ENCODE assay signal across 19 cellular contexts in the genomic region with DNA sequence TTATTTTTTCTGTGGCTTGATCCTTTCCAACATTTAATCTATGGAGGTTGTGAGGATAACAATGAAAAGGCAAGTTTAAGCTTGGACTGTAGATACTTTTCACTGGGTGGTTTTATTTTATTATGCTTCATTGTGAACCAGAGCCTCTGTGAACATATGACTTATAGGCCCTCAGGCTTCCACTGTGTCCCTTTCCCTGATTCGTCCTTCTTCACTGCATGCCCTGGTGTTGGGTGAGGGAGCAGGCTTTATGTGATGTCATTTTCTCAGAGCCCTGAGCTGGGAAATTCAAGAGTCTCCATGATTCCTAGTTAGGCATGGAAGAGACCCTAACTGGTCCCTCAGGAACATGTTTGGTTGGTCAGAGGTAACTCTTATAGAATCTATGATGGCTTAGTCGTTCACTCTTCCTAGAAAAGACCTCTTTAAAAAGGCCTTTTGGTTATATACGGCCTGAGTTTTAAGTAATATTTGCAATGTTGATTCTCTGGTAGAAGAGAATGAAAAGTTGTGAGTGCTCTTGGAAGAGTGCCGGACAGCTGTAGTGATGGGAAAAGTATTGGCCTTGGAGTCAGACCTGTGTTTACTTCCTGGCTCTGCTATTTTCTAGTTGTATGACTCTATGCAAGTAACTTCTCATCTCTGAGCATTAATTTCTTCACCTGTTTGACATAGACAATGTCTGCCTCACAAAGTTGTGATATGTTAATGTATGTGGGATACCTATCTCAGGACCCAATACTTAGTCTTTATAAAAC.
DNase-seq lines count a peak whose midpoint lies in the region; ATAC-seq and TF ChIP-seq lines count a peak whose summit lies in the region.
"Had no signal": no experiment of that assay in that cellular context is flagged by ENCODE, and none has a peak within 500 bp of the region (broad histone marks: within the 10 kb centered on the region; RNA-seq: fewer than 3 reads in every experiment).

No MANE protein-coding gene starts in this region.

- H3K27me3 ChIP-seq in mammary epithelial cell (ENCODE audit: insufficient read depth, low read length) (no peaks in the 10 kb centered on the region), tibial artery (no peaks in the 10 kb centered on the region), SJCRH30 (no peaks in the 10 kb centered on the region)
- H3K27me3 ChIP-seq: heart left ventricle, stomach, vagina had no signal

- intact Hi-C loops in mammary epithelial cell (cut with micrococcal nuclease), result no loop called here
- intact Hi-C loops in MCF 10A (cut with micrococcal nuclease), result no loop called here
- intact Hi-C loops in tibial artery (cut with DNase I; ENCODE audit: low total_unique reads), result no loop called here

- CTCF ChIA-PET in mammary epithelial cell (lab: Charles Lee; ENCODE audit: low non-redundant PET) (no interaction called here), MCF 10A (lab: Yijun Ruan, JAX) (interaction anchor here (0.6 to 0.7 kb wide), 2 partner anchors 18 to 580 kb away, joined by 3 read pairs; no protein-coding TSS in a partner anchor)

- H3K27me3 Mint-ChIP-seq in MCF 10A (ENCODE audit: insufficient read depth, unreplicated experiment) (no peaks in the 10 kb centered on the region), naive B cell (no peaks in the 10 kb centered on the region)
- H3K27me3 Mint-ChIP-seq in activated naive CD8-positive, alpha-beta T cell, result no peaks in the 10 kb centered on the region

- peaks cover 48% of the 10 kb centered on the region for H3K4me1 ChIP-seq in mammary epithelial cell (ENCODE audit: insufficient read depth, low read length)
- H3K4me1 ChIP-seq in tibial artery, result peaks cover 0 to 97% (median 41%) of the 10 kb centered on the region in 4 donors
- no peaks in the 10 kb centered on the region for H3K4me1 ChIP-seq in SJCRH30

- ATAC-seq in naive B cell (ENCODE audit: low read depth in 2 of 2), result no peak
- no peak for ATAC-seq in HG02588 (IDR thresholded peaks at IDR 0.05; ENCODE audit: unreplicated experiment)
- ATAC-seq: GM12878, heart left ventricle had no signal

- BruUV-seq in mammary epithelial cell (replicated peaks; lab: Mats Ljungman, UMichigan) (no TSS peak), MCF 10A (replicated peaks; lab: Mats Ljungman, UMichigan) (no TSS peak)

- no peaks in the 10 kb centered on the region for H4K20me1 ChIP-seq in mammary epithelial cell (ENCODE audit: insufficient read depth, low read length)

- WGBS in mammary epithelial cell (ENCODE audit: low coverage, missing lambda C conversion rate), result 79% methylated on average over 4 of the region's 4 CpGs

- no peak overlapping the region for H3K27ac Mint-ChIP-seq in MCF 10A (ENCODE audit: low read depth, unreplicated experiment)
- H3K27ac Mint-ChIP-seq in activated naive CD8-positive, alpha-beta T cell, result peak overlapping the region; percentile 89
- peak overlapping the region in 4 of 6 donors; percentile 3 to 76 (median 34) for H3K27ac Mint-ChIP-seq in naive B cell

- H3K9me3 Mint-ChIP-seq in MCF 10A (ENCODE audit: unreplicated experiment), result no peaks in the 10 kb centered on the region
- peaks cover 5% of the 10 kb centered on the region for H3K9me3 Mint-ChIP-seq in activated naive CD8-positive, alpha-beta T cell (ENCODE audit: low read depth)
- peaks cover 0 to 2% (median 0%) of the 10 kb centered on the region in 7 donors for H3K9me3 Mint-ChIP-seq in naive B cell

- H3K4me3 Mint-ChIP-seq in MCF 10A (ENCODE audit: unreplicated experiment) (no peak overlapping the region), naive B cell (peak overlapping the region in 1 of 8 donors; percentile 45)
- H3K4me3 Mint-ChIP-seq in activated naive CD8-positive, alpha-beta T cell, result peak overlapping the region; percentile 60

- H3K4me1 Mint-ChIP-seq in MCF 10A (ENCODE audit: insufficient read depth, unreplicated experiment) (peaks cover 13% of the 10 kb centered on the region), naive B cell (peaks cover 40 to 59% (median 48%) of the 10 kb centered on the region in 3 donors)
- H3K4me1 Mint-ChIP-seq in activated naive CD8-positive, alpha-beta T cell (ENCODE audit: low read depth), result peaks cover 54% of the 10 kb centered on the region

- H3K79me2 ChIP-seq in mammary epithelial cell (ENCODE audit: insufficient read depth, low read length), result peaks cover 14% of the 10 kb centered on the region

- H3K4me3 ChIP-seq in mammary epithelial cell (replicated peaks in 1 of 3; ENCODE audit: insufficient read depth in 1 of 3, low read depth in 2 of 3, low read length in 3 of 3) (no peak overlapping the region), tibial artery (no peak overlapping the region), SJCRH30 (no peak overlapping the region)
- H3K4me3 ChIP-seq: GM12878, heart left ventricle, stomach, vagina had no signal

- no peak overlapping the region for H3K9ac ChIP-seq in mammary epithelial cell (ENCODE audit: insufficient read depth, low read length)

- no peaks in the 10 kb centered on the region for H3K36me3 ChIP-seq in mammary epithelial cell (ENCODE audit: insufficient read depth, low read length)
- no peaks in the 10 kb centered on the region for H3K36me3 ChIP-seq in tibial artery
- H3K36me3 ChIP-seq in SJCRH30, result no peaks in the 10 kb centered on the region
- H3K36me3 ChIP-seq: heart left ventricle, vagina had no signal

- TF ChIP-seq CTCF in mammary epithelial cell (conservative IDR thresholded peaks at IDR 0.05 in 1 of 2, IDR thresholded peaks at IDR 0.05 in 1 of 2; ENCODE audit: extremely low read depth in 1 of 2, insufficient read depth in 1 of 2, low read depth in 1 of 2, low read length in 2 of 2) (no peak), MCF 10A (IDR thresholded peaks at IDR 0.05; ENCODE audit: unreplicated experiment) (no peak), tibial artery (IDR thresholded peaks at IDR 0.05) (no peak)

- peak overlapping the region; percentile 35 for H3K27ac ChIP-seq in mammary epithelial cell (ENCODE audit: insufficient read depth, low read depth, low read length)
- H3K27ac ChIP-seq in tibial artery, result peak overlapping the region; percentile 65 to 67
- H3K27ac ChIP-seq in SJCRH30, result no peak overlapping the region
- H3K27ac ChIP-seq: vagina had no signal

- DNase-seq in mammary epithelial cell (peak; percentile 54), MCF 10A (ENCODE audit: unreplicated experiment) (no peak), naive B cell (no peak), tibial artery (no peak), SJCRH30 (no peak), cerebellum (ENCODE audit: low spot score) (no peak)
- DNase-seq: Calu3, erythroblast, H7, kidney, NCI-H1436 treated with DMSO at 0.1 percent for 48 hours, NCI-H345, posterior cingulate gyrus, stomach had no signal

- no peak overlapping the region for H2AFZ ChIP-seq in mammary epithelial cell (ENCODE audit: low read depth, low read length)

- H3K36me3 Mint-ChIP-seq in MCF 10A (ENCODE audit: insufficient read depth, unreplicated experiment) (peaks cover 6% of the 10 kb centered on the region), naive B cell (peaks cover 0 to 15% of the 10 kb centered on the region in 2 donors)
- peaks cover 8% of the 10 kb centered on the region for H3K36me3 Mint-ChIP-seq in activated naive CD8-positive, alpha-beta T cell

- no peak overlapping the region for H3K4me2 ChIP-seq in mammary epithelial cell (ENCODE audit: insufficient read depth, low read depth, low read length)

- in situ Hi-C loops in mammary epithelial cell (cut with MboI; ENCODE audit: low sequenced_read_pairs in 2 of 2), result no loop called here

- dilution Hi-C loops in mammary epithelial cell (cut with HindIII; ENCODE audit: low sequenced_read_pairs), result no loop called here

- H3K9me3 ChIP-seq in mammary epithelial cell (replicated peaks; ENCODE audit: insufficient read depth, low read length), result no peaks in the 10 kb centered on the region
- H3K9me3 ChIP-seq in tibial artery, result no peaks in the 10 kb centered on the region
- H3K9me3 ChIP-seq in SJCRH30 (replicated peaks), result no peaks in the 10 kb centered on the region
- H3K9me3 ChIP-seq: heart left ventricle, stomach, vagina had no signal

- POLR2A ChIA-PET in MCF 10A (lab: Yijun Ruan, JAX), result interaction anchor here (0.5 to 1.1 kb wide), 4 partner anchors 27 to 577 kb away, joined by 3 to 6 read pairs (median 3); partner anchors contain the start of gene BCL6
